1 cellular context compared by ENCODE assay signal in genomic region chr1:6499318-6499717, GRCh38.
TF ChIP-seq lines count a peak whose summit lies in the region.

No MANE protein-coding gene starts in this region.

TF ChIP-seq in H1, 55 proteins besides CTCF, POLR2A, EP300 and RAD21:
- TF ChIP-seq SUZ12 (IDR thresholded peaks at IDR 0.05; ENCODE audit: low read length) = no peak
- no peak for TF ChIP-seq CHD1 (IDR thresholded peaks at IDR 0.05; ENCODE audit: low read depth, low read length)
- TF ChIP-seq EGR1 (IDR thresholded peaks at IDR 0.05; ENCODE audit: borderline replicate concordance, low read depth, low read length) = no peak
- TF ChIP-seq CREB1 (IDR thresholded peaks at IDR 0.05) = no peak
- TF ChIP-seq TAF7 (optimal IDR thresholded peaks at IDR 0.05; ENCODE audit: borderline replicate concordance, low read depth, low read length) = no peak
- TF ChIP-seq TCF12 (IDR thresholded peaks at IDR 0.05; ENCODE audit: low read depth, low read length) = no peak
- TF ChIP-seq CBX5 (IDR thresholded peaks at IDR 0.05; ENCODE audit: low read depth, low read length) = no peak
- TF ChIP-seq EZH2 (IDR thresholded peaks at IDR 0.05; ENCODE audit: low read depth, low read length, severe bottlenecking) = no peak
- no peak for TF ChIP-seq NRF1 (IDR thresholded peaks at IDR 0.05; ENCODE audit: low read depth, low read length)
- TF ChIP-seq POLR2AphosphoS5 (IDR thresholded peaks at IDR 0.05; ENCODE audit: low read depth, low read length) = no peak
- TF ChIP-seq CTBP2 (IDR thresholded peaks at IDR 0.05; ENCODE audit: borderline replicate concordance, insufficient read depth, insufficient read length, low read length) = no peak
- TF ChIP-seq TBP (IDR thresholded peaks at IDR 0.05; ENCODE audit: low read depth, low read length) = no peak
- no peak for TF ChIP-seq RNF2 (IDR thresholded peaks at IDR 0.05; ENCODE audit: borderline replicate concordance, low read depth, low read length, missing control alignments, poor library complexity, severe bottlenecking)
- TF ChIP-seq, protein P1, sequence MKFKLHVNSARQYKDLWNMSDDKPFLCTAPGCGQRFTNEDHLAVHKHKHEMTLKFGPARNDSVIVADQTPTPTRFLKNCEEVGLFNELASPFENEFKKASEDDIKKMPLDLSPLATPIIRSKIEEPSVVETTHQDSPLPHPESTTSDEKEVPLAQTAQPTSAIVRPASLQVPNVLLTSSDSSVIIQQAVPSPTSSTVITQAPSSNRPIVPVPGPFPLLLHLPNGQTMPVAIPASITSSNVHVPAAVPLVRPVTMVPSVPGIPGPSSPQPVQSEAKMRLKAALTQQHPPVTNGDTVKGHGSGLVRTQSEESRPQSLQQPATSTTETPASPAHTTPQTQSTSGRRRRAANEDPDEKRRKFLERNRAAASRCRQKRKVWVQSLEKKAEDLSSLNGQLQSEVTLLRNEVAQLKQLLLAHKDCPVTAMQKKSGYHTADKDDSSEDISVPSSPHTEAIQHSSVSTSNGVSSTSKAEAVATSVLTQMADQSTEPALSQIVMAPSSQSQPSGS (IDR thresholded peaks at IDR 0.05; ENCODE audit: low read length) = no peak
